ENCODE assay signal across 1 cellular context in the genomic region with DNA sequence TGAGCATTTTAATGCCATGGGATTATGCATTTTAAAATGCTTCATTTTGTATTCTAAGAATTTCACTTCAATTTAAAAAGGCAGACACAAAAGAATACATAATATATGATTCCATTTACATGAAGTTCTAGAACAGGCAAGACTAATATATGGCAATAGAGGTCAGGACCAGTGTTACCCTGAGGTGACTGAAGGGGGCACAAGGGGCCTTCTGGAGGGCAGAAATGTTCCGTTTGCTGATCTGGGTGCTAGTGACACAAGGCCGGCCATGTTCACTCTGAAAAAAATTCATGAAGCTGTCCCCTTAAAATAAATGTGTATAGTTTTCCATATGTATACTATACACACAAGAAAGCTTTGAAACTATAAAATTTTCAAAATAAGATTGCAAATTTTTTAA.
TF ChIP-seq lines count a peak whose summit lies in the region.

No MANE protein-coding gene starts in this region.

TF ChIP-seq in H1, 55 proteins besides CTCF, POLR2A, EP300 and RAD21:
- no peak for TF ChIP-seq KDM5A (IDR thresholded peaks at IDR 0.05; ENCODE audit: low read length)
- TF ChIP-seq YY1 (IDR thresholded peaks at IDR 0.05; ENCODE audit: low read depth, low read length), result peak; percentile 33; the same call in 1 of the 2 replicates
